Comparison of ENCODE assay signal across 10 cellular contexts in genomic region chr5:40683351-40683750, GRCh38. TPM values are rescaled to one million over a fixed set of nuclear protein-coding genes. Genes with fewer than 3 reads are reported as not detected.
DNase-seq lines count a peak whose midpoint lies in the region; ATAC-seq and TF ChIP-seq lines count a peak whose summit lies in the region.
"Had no signal": no experiment of that assay in that cellular context is flagged by ENCODE, and none has a peak within 500 bp of the region (broad histone marks: within the 10 kb centered on the region; RNA-seq: fewer than 3 reads in every experiment).

No MANE protein-coding gene starts in this region.

- CTCF ChIA-PET in AG04450 (lab: Charles Lee), result interaction anchor here (1.1 to 5.7 kb wide), 6 partner anchors 52 to 1105 kb away, joined by 3 to 38 read pairs (median 3); no protein-coding TSS in a partner anchor

- POLR2A ChIA-PET in AG04450 (lab: Yijun Ruan, JAX), result no interaction called here

- H3K4me3 ChIP-seq in AG04450 (ENCODE audit: low read depth, low read length), result peak overlapping the region; percentile 77
- peak overlapping the region in 2 of 3 donors; percentile 82 to 90 for H3K4me3 ChIP-seq in breast epithelium
- no peak overlapping the region for H3K4me3 ChIP-seq in neural progenitor cell

- H3K79me2 ChIP-seq in neural progenitor cell (ENCODE audit: low read depth), result no peaks in the 10 kb centered on the region

- TF ChIP-seq CTCF in AG04450 (IDR thresholded peaks at IDR 0.05; ENCODE audit: low read depth, low read length) (no peak), breast epithelium (IDR thresholded peaks at IDR 0.05) (no peak), neural progenitor cell (IDR thresholded peaks at IDR 0.05) (no peak)

- H3K36me3 ChIP-seq in KOPT-K1 (ENCODE audit: insufficient read depth, low read length) (peaks cover 78% of the 10 kb centered on the region), breast epithelium (no peaks in the 10 kb centered on the region), neural progenitor cell (no peaks in the 10 kb centered on the region)

- no peaks in the 10 kb centered on the region for H3K36me3 Mint-ChIP-seq in naive B cell
- H3K36me3 Mint-ChIP-seq in neural progenitor cell, result no peaks in the 10 kb centered on the region

- no peak overlapping the region for H3K9ac ChIP-seq in neural progenitor cell

- no peak for TF ChIP-seq POLR2A in breast epithelium (IDR thresholded peaks at IDR 0.05)

- no peak for DNase-seq in AG04450 (ENCODE audit: low read depth, low spot score)
- no peak for DNase-seq in breast epithelium (ENCODE audit: low spot score in 2 of 2)
- no peak for DNase-seq in naive B cell
- DNase-seq in NCI-H1105 (lab: John Stamatoyannopoulos, UW), result no peak
- no peak for DNase-seq in NCI-H82 treated with DMSO at 0.1 percent for 48 hours (lab: John Stamatoyannopoulos, UW; ENCODE audit: unreplicated experiment)
- no peak for DNase-seq in neural progenitor cell (ENCODE audit: low spot score)
- no peak for DNase-seq in hippocampal formation (lab: John Stamatoyannopoulos, UW)
- DNase-seq: DMS153, NCI-H2107 had no signal

- peaks cover 16% of the 10 kb centered on the region for H3F3A ChIP-seq in neural progenitor cell (ENCODE audit: low read depth)

- ATAC-seq in naive B cell (ENCODE audit: low read depth in 2 of 2), result no peak

- H3K27ac ChIP-seq in AG04450 (ENCODE audit: low read depth, low read length) (no peak overlapping the region), KOPT-K1 (ENCODE audit: low read depth, low read length, poor library complexity, severe bottlenecking) (peak overlapping the region; percentile 98), breast epithelium (peak overlapping the region; percentile 29 to 95), neural progenitor cell (no peak overlapping the region)

- H4K20me1 ChIP-seq in neural progenitor cell (ENCODE audit: low read depth), result peaks cover 21% of the 10 kb centered on the region

- intact Hi-C loops in breast epithelium (cut with DNase I; ENCODE audit: low total_unique reads), result no loop called here

- peaks cover 67 to 76% (median 74%) of the 10 kb centered on the region in 3 donors for H3K4me1 Mint-ChIP-seq in naive B cell
- H3K4me1 Mint-ChIP-seq in neural progenitor cell, result peaks cover 26% of the 10 kb centered on the region

- no peaks in the 10 kb centered on the region for H3K27me3 ChIP-seq in AG04450 (ENCODE audit: control insufficient read depth, insufficient read depth, low read length)
- H3K27me3 ChIP-seq in breast epithelium, result no peaks in the 10 kb centered on the region
- peaks cover 65% of the 10 kb centered on the region for H3K27me3 ChIP-seq in neural progenitor cell

- H3K9me3 Mint-ChIP-seq in naive B cell, result no peaks in the 10 kb centered on the region
- no peaks in the 10 kb centered on the region for H3K9me3 Mint-ChIP-seq in neural progenitor cell

- no peak overlapping the region for H3K4me2 ChIP-seq in neural progenitor cell

- peaks cover 0 to 3% of the 10 kb centered on the region in 2 donors for H3K4me1 ChIP-seq in breast epithelium
- peaks cover 26% of the 10 kb centered on the region for H3K4me1 ChIP-seq in neural progenitor cell

- no peaks in the 10 kb centered on the region; the same call in 1 of the 2 replicates for H3K9me3 ChIP-seq in AG04450 (ENCODE audit: control insufficient read depth, insufficient read depth, low read length)
- no peaks in the 10 kb centered on the region for H3K9me3 ChIP-seq in KOPT-K1 (ENCODE audit: insufficient read depth, low read length, poor library complexity, severe bottlenecking)
- H3K9me3 ChIP-seq in breast epithelium, result no peaks in the 10 kb centered on the region
- no peaks in the 10 kb centered on the region for H3K9me3 ChIP-seq in neural progenitor cell (ENCODE audit: low read depth)

- H3K27me3 Mint-ChIP-seq in naive B cell (no peaks in the 10 kb centered on the region), neural progenitor cell (ENCODE audit: insufficient read depth, low read depth) (peaks cover 34% of the 10 kb centered on the region)

- peak overlapping the region in 5 of 6 donors; percentile 33 to 96 (median 80) for H3K27ac Mint-ChIP-seq in naive B cell
- H3K27ac Mint-ChIP-seq in neural progenitor cell, result no peak overlapping the region

- H3K4me3 Mint-ChIP-seq in naive B cell (peak overlapping the region in 7 of 8 donors; percentile 31 to 100 (median 98)), neural progenitor cell (no peak overlapping the region)

- H2AFZ ChIP-seq in neural progenitor cell (replicated peaks), result no peak overlapping the region

RNA-seq across cellular contexts. Expression of gene PTGER4, which starts 3.6 kb away (rescaled TPM):
- polyA plus RNA-seq in AG04450 (2011; rRNA removed) (6.2 and 6.8 TPM in 2 replicates), naive B cell (ENCODE audit: low read depth in 6 of 6) (10 to 100 TPM; 21.4 to 66.3 (median 38.7) TPM)
- 7.6 and 10.7 TPM in 2 replicates for polyA minus RNA-seq in AG04450 (2011; rRNA and poly(A)+ RNA removed)
- total RNA-seq in breast epithelium (10 to 100 TPM; 20.5 to 31.5 (median 27.5) TPM), neural progenitor cell (ENCODE audit: low replicate concordance) (0.65 TPM in 1 of 2 replicates, not detected in the other)

Comparison
In these comparisons a context has a peak if more than half of its experiments do, and no peak if none do; other contexts are left out.
1. H3K27ac ChIP-seq: peak in KOPT-K1 (single experiment) and breast epithelium (2 of 2); none in AG04450 (single experiment) and neural progenitor cell (single experiment).
2. RNA of gene PTGER4, which starts 3.6 kb away (total RNA-seq): 20.5 to 31.5 TPM in breast epithelium; 0.65 TPM in neural progenitor cell; every median in the first group is over 10 times any median in the second.